Comparison of ENCODE assay signal across 16 cellular contexts in the genomic region with DNA sequence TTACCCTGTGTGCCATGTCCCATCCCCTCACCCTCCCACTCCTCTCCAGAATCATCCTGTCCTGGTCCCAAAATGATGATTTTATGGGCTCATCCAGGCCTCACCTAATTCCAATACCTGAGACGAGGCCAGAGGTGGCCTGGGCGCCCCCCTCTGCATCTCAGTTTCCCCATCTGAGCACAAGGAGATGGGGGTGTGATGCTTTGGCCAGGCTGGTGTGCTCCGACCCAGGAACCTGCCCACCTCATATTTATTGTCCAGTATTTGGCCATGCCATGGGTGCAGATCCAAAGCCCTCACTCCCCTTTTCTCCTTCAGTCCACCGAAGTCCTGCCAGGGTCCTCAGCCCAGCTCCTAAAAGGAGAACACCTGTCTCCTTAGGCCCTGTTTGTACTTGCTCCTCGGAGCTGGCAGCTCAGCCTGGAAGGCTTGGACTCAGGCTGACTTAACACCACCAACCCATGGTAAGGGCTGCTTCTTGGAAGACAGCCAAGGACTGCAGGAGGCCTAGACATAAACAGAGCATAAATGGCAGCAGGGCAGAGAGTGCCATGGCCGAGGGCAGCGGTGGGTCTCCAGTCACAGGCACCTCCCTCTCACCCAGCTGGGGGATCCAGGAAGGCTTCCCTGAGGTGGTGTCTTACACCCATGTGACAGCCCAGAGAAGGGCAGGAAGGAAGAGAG. TPM values are rescaled to one million over a fixed set of nuclear protein-coding genes. Genes with fewer than 3 reads are reported as not detected.
DNase-seq lines count a peak whose midpoint lies in the region; ATAC-seq, FAIRE-seq and TF ChIP-seq lines count a peak whose summit lies in the region.
"Had no signal": no experiment of that assay in that cellular context is flagged by ENCODE, and none has a peak within 500 bp of the region (broad histone marks: within the 10 kb centered on the region; RNA-seq: fewer than 3 reads in every experiment).

No MANE protein-coding gene starts in this region.

- H3K4me1 Mint-ChIP-seq in type B pancreatic cell (ENCODE audit: unreplicated experiment) = no peaks in the 10 kb centered on the region

- peaks cover 0 to 8% of the 10 kb centered on the region in 2 donors for H3K4me1 ChIP-seq in kidney (ENCODE audit: control insufficient read depth in 1 of 2, insufficient read depth in 1 of 2, low read depth in 1 of 2, low read length in 2 of 2)

- TF ChIP-seq CTCF in kidney (IDR thresholded peaks at IDR 0.05; ENCODE audit: borderline replicate concordance, extremely low read depth, insufficient read depth) (no peak), type B pancreatic cell (conservative IDR thresholded peaks at IDR 0.05) (no peak)

- no peak overlapping the region for H3K27ac ChIP-seq in kidney (ENCODE audit: low read depth in 2 of 2, low read length in 2 of 2)
- H3K27ac ChIP-seq: 22Rv1; BLaER1 treated with 17β-estradiol and CSF1 and Interleukin-3, amounts not matched to agents 10 nM and 100 nM had no signal

- no peak overlapping the region for H3K4me3 Mint-ChIP-seq in type B pancreatic cell

- peaks cover 10% of the 10 kb centered on the region for H3K27me3 Mint-ChIP-seq in type B pancreatic cell

- no peak for FAIRE-seq in kidney (lab: Jason Lieb, UNC)

- no peak overlapping the region for H3K9ac ChIP-seq in kidney (ENCODE audit: low read length in 2 of 2)
- H3K9ac ChIP-seq: BLaER1 treated with 17β-estradiol and CSF1 and Interleukin-3, amounts not matched to agents 10 nM and 100 nM had no signal

- intact Hi-C loops in kidney (cut with DNase I) = no loop called here

- peak; percentile 50 for DNase-seq in DMS 273 (lab: John Stamatoyannopoulos, UW; ENCODE audit: unreplicated experiment)
- no peak for DNase-seq in DMS 273 treated with DMSO at 0.1 percent for 48 hours (lab: John Stamatoyannopoulos, UW)
- DNase-seq in activated effector memory CD4-positive, alpha-beta T cell treated with anti-CD3 and anti-CD28 coated beads, Interleukin-2, amount 50 U/mL, for 16 hours = peak; percentile 48
- DNase-seq in activated effector memory CD4-positive, alpha-beta T cell treated with Interleukin-2 at 50 U/mL for 16 hours = no peak
- DNase-seq in kidney = peak; percentile 27
- peak; percentile 34 for DNase-seq in type B pancreatic cell (ENCODE audit: extremely low spot score, unreplicated experiment)
- no peak for DNase-seq in DMS53 (lab: John Stamatoyannopoulos, UW)
- DNase-seq: EL, H7, NCI-H1105 treated with DMSO at 0.1 percent for 48 hours, NCI-H1930, NCI-H345, SIG-M5 had no signal

- peaks cover 17% of the 10 kb centered on the region for H3K9me3 Mint-ChIP-seq in type B pancreatic cell

- no peak for ATAC-seq in GM18861 (IDR thresholded peaks at IDR 0.05; ENCODE audit: unreplicated experiment)

- H3K9me3 ChIP-seq in kidney (ENCODE audit: control insufficient read depth in 1 of 2, low read length in 2 of 2) = peaks cover 0 to 10% of the 10 kb centered on the region in 2 donors

- no peak overlapping the region for H3K27ac Mint-ChIP-seq in type B pancreatic cell

- H3K4me3 ChIP-seq in kidney (ENCODE audit: low read length in 2 of 2) = no peak overlapping the region
- H3K4me3 ChIP-seq: BLaER1 treated with 17β-estradiol and CSF1 and Interleukin-3, amounts not matched to agents 10 nM and 100 nM had no signal

- no peaks in the 10 kb centered on the region for H3K36me3 Mint-ChIP-seq in type B pancreatic cell

- H3K36me3 ChIP-seq in kidney (ENCODE audit: control insufficient read depth in 1 of 2, insufficient read depth in 2 of 2, low read length in 2 of 2) = no peaks in the 10 kb centered on the region
- H3K36me3 ChIP-seq: BLaER1 treated with 17β-estradiol and CSF1 and Interleukin-3, amounts not matched to agents 10 nM and 100 nM had no signal

RNA-seq across cellular contexts. Expression of gene TEX51, which starts 3.6 kb away (rescaled TPM):
- total RNA-seq in kidney (not detected), type B pancreatic cell (ENCODE audit: low replicate concordance) (not detected in 2 replicates)
- polyA plus RNA-seq in kidney (ENCODE audit: insufficient read depth, low read depth, low replicate concordance) = 2.1 TPM
- total RNA-seq: H7 had no signal

Comparison
In these comparisons a context has a peak if more than half of its experiments do, and no peak if none do; other contexts are left out.
1. DNase-seq: peak in DMS 273 (single experiment), activated effector memory CD4-positive, alpha-beta T cell treated with anti-CD3 and anti-CD28 coated beads, Interleukin-2, amount 50 U/mL, for 16 hours (single experiment), kidney (single experiment) and type B pancreatic cell (single experiment); none in DMS 273 treated with DMSO at 0.1 percent for 48 hours (single experiment), activated effector memory CD4-positive, alpha-beta T cell treated with Interleukin-2 at 50 U/mL for 16 hours (single experiment) and DMS53 (single experiment).